Comparison of ENCODE assay signal across 1 cellular context in genomic region chr16:4679854-4680636, GRCh38.
TF ChIP-seq lines count a peak whose summit lies in the region.

No MANE protein-coding gene starts in this region.

TF ChIP-seq in SK-N-SH, 30 proteins besides CTCF, POLR2A, EP300 and RAD21 (continued from another document):
- TF ChIP-seq USF2 (IDR thresholded peaks at IDR 0.05; ENCODE audit: borderline replicate concordance, low read depth, low read length) (no peak), MEF2A (IDR thresholded peaks at IDR 0.05; ENCODE audit: borderline replicate concordance, low read depth) (no peak), USF1 (IDR thresholded peaks at IDR 0.05; ENCODE audit: borderline replicate concordance, low read depth) (no peak), EZH2phosphoT487 (IDR thresholded peaks at IDR 0.05; ENCODE audit: borderline replicate concordance, low read depth) (no peak), CHD2 (IDR thresholded peaks at IDR 0.05; ENCODE audit: low read length, partially characterized antibody) (no peak), TEAD4 (IDR thresholded peaks at IDR 0.05; ENCODE audit: borderline replicate concordance, insufficient read depth) (no peak), ZBTB33 (IDR thresholded peaks at IDR 0.05; ENCODE audit: borderline replicate concordance, low read depth) (no peak), FOSL2 (IDR thresholded peaks at IDR 0.05; ENCODE audit: borderline replicate concordance, low read depth) (no peak), IRF3 (IDR thresholded peaks at IDR 0.05; ENCODE audit: low read depth, low read length) (no peak), NFIC (IDR thresholded peaks at IDR 0.05; ENCODE audit: borderline replicate concordance) (no peak), RXRA (IDR thresholded peaks at IDR 0.05; ENCODE audit: borderline replicate concordance, low read depth) (no peak), RCOR1 (IDR thresholded peaks at IDR 0.05; ENCODE audit: low read length) (no peak), MAX (IDR thresholded peaks at IDR 0.05; ENCODE audit: low read depth) (no peak), POLR2AphosphoS5 (IDR thresholded peaks at IDR 0.05; ENCODE audit: low read depth, low read length) (no peak), YY1 (IDR thresholded peaks at IDR 0.05; ENCODE audit: low read depth) (no peak), FOXJ3 (CRISPR knock-in tag; IDR thresholded peaks at IDR 0.05) (no peak), SIN3A (IDR thresholded peaks at IDR 0.05; ENCODE audit: borderline replicate concordance, low read depth, low read length) (no peak)
